In the genomic region with DNA sequence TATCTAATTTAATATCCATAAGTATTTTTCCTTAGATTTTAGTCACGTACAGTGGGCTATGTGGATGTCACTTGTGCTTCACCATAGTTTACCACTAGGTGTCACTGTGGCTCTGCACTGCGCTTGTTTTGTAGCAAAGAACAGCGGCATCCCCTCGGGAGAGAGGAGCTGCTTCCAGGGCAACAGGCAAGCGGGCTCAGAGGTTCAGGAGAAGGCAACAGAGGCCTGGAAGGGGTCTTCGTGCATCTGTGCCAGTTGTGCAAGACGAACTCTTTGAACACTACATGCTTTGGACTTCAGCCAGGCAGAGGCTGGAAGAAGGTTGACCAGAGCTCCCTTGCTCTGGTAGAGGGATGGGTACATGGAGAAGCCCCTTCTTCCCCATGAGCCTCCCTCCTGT, we compare ENCODE assay signal across 8 cellular contexts. TPM values are rescaled to one million over a fixed set of nuclear protein-coding genes. Genes with fewer than 3 reads are reported as not detected.
A peak's percentile ranks its signal among the peaks of the same experiment; 100 is the strongest.
DNase-seq lines count a peak whose midpoint lies in the region; ATAC-seq and TF ChIP-seq lines count a peak whose summit lies in the region.

No MANE protein-coding gene starts in this region.

- no peaks in the 10 kb centered on the region for H3K9me2 ChIP-seq in PC-9 (ENCODE audit: insufficient read depth)

- peak; percentile 89 for TF ChIP-seq CTCF in GM10266 (IDR thresholded peaks at IDR 0.05; ENCODE audit: control insufficient read depth, insufficient read depth, low read depth, missing control alignments)
- TF ChIP-seq CTCF in PC-9 (conservative IDR thresholded peaks at IDR 0.05), result peak; percentile 96
- TF ChIP-seq CTCF in esophagus muscularis mucosa (IDR thresholded peaks at IDR 0.05), result peak; percentile 92 to 95 (median 94)
- TF ChIP-seq CTCF in nephron (IDR thresholded peaks at IDR 0.05; ENCODE audit: unreplicated experiment in 3 of 3), result peak; percentile 90 to 96 (median 93)
- peak in 5 of 7 experiments; percentile 85 to 93 (median 92) for TF ChIP-seq CTCF in stomach (IDR thresholded peaks at IDR 0.05)

- no TSS peak for BruUV-seq in PC-9 (replicated peaks; lab: Mats Ljungman, UMichigan)

- CTCF ChIA-PET in PC-9 (lab: Charles Lee), result interaction anchor here (0.6 to 2.2 kb wide), 6 partner anchors 10 to 220 kb away, joined by 3 to 14 read pairs (median 6); a partner anchor contains a TSS

- no peak overlapping the region for H3K27ac ChIP-seq in PC-9
- H3K27ac ChIP-seq in esophagus muscularis mucosa (replicated peaks in 1 of 4), result no peak overlapping the region
- no peak overlapping the region for H3K27ac ChIP-seq in stomach

- no peak overlapping the region for H3K27ac Mint-ChIP-seq in nephron

- H3K4me1 ChIP-seq in PC-9 (replicated peaks; ENCODE audit: insufficient read depth), result no peaks in the 10 kb centered on the region
- peaks cover 0 to 12% (median 7%) of the 10 kb centered on the region in 4 donors for H3K4me1 ChIP-seq in esophagus muscularis mucosa
- peaks cover 0 to 18% (median 12%) of the 10 kb centered on the region in 4 donors for H3K4me1 ChIP-seq in stomach

- H3K9me3 Mint-ChIP-seq in nephron, result no peaks in the 10 kb centered on the region

- peaks cover 11% of the 10 kb centered on the region for H3K4me1 Mint-ChIP-seq in nephron

- no peak overlapping the region for H3K4me2 ChIP-seq in PC-9

- peaks cover 52% of the 10 kb centered on the region for H4K20me1 ChIP-seq in PC-9 (ENCODE audit: insufficient read depth)

- H3K4me3 Mint-ChIP-seq in nephron, result no peak overlapping the region

- no peak for TF ChIP-seq EP300 in esophagus muscularis mucosa (IDR thresholded peaks at IDR 0.05)
- no peak for TF ChIP-seq EP300 in stomach (IDR thresholded peaks at IDR 0.05)

- TF ChIP-seq POLR2A in esophagus muscularis mucosa (IDR thresholded peaks at IDR 0.05; ENCODE audit: low read depth) (no peak), stomach (IDR thresholded peaks at IDR 0.05) (no peak)

- peaks cover 30% of the 10 kb centered on the region for H3K36me3 Mint-ChIP-seq in nephron (ENCODE audit: low read depth)

- H3K27me3 Mint-ChIP-seq in nephron (ENCODE audit: low read depth), result peaks cover 5% of the 10 kb centered on the region

- H3K4me3 ChIP-seq in Jurkat, Clone E6-1 (ENCODE audit: low read length), result no peak overlapping the region
- H3K4me3 ChIP-seq in PC-9 (no peak overlapping the region), esophagus muscularis mucosa (no peak overlapping the region), stomach (no peak overlapping the region)

- intact Hi-C loops in PC-9 (cut with micrococcal nuclease; ENCODE audit: unreplicated experiment), result loop anchor here (1.0 to 10.0 kb wide), 3 partner anchors 54 to 419 kb away; a partner anchor contains a TSS
- intact Hi-C loops in esophagus muscularis mucosa (cut with DNase I), result loop anchor here (2.0 kb wide), 1 partner anchor 187 kb away; no protein-coding TSS in a partner anchor
- intact Hi-C loops in stomach (cut with DNase I; ENCODE audit: low total_unique reads), result loop anchor here (5.0 to 10.0 kb wide), 3 partner anchors 52 to 721 kb away; a partner anchor contains a TSS

- DNase-seq in GM10266 (ENCODE audit: extremely low spot score) (peak; percentile 77), PC-9 (peak in 1 of 2 experiments; percentile 66), activated T-cell treated with anti-CD3 and anti-CD28 coated beads for 24 hours (ENCODE audit: low read depth) (peak; percentile 63), esophagus muscularis mucosa (ENCODE audit: extremely low spot score) (no peak), stomach (peak; percentile 78)
- peak; percentile 71 for DNase-seq in Jurkat, Clone E6-1 (ENCODE audit: low read depth, low spot score)

- H3F3A ChIP-seq in PC-9 (ENCODE audit: insufficient read depth, low read depth), result peaks cover 43% of the 10 kb centered on the region

- POLR2A ChIA-PET in PC-9 (lab: Charles Lee; ENCODE audit: unreplicated experiment), result no interaction called here

- no peak overlapping the region for H2AFZ ChIP-seq in PC-9

- no peaks in the 10 kb centered on the region for H3K79me2 ChIP-seq in PC-9 (ENCODE audit: low read depth)

- WGBS in esophagus muscularis mucosa, result 2% methylated on average over 7 of the region's 7 CpGs
- WGBS in stomach, 5 donors, result 0 to 3% (median 2%) methylated on average over 7 of the region's 7 CpGs

- no peaks in the 10 kb centered on the region for H3K27me3 ChIP-seq in PC-9 (ENCODE audit: insufficient read depth, low read depth)
- H3K27me3 ChIP-seq in esophagus muscularis mucosa, result no peaks in the 10 kb centered on the region
- H3K27me3 ChIP-seq in stomach, result no peaks in the 10 kb centered on the region

- H3K36me3 ChIP-seq in PC-9 (ENCODE audit: low read depth), result peaks cover 10% of the 10 kb centered on the region; the same call in 1 of the 2 replicates
- H3K36me3 ChIP-seq in esophagus muscularis mucosa, result peaks cover 0 to 16% (median 11%) of the 10 kb centered on the region in 4 donors
- H3K36me3 ChIP-seq in stomach, result peaks cover 0 to 18% (median 15%) of the 10 kb centered on the region in 4 donors

- H3K9me3 ChIP-seq in PC-9 (ENCODE audit: insufficient read depth, low read depth) (no peaks in the 10 kb centered on the region), esophagus muscularis mucosa (no peaks in the 10 kb centered on the region), stomach (no peaks in the 10 kb centered on the region)

- ATAC-seq in HG03565 (IDR thresholded peaks at IDR 0.05; ENCODE audit: unreplicated experiment), result no peak

RNA-seq across cellular contexts. Expression of a gene that starts 20.6 kb away (rescaled TPM):
- not detected for polyA plus RNA-seq in Jurkat, Clone E6-1 (2012; ENCODE audit: insufficient read depth, insufficient read length)
- total RNA-seq in PC-9 (2021), result 61.6 and 71.6 TPM in 2 replicates
- 10 to 100 TPM in 3 of 4 donors, 1 to 10 TPM in 1; 8.8 to 17.0 (median 13.2) TPM for total RNA-seq in esophagus muscularis mucosa
- total RNA-seq in stomach, result 100 to 1,000 TPM in 2 of 5 donors, 10 to 100 TPM in 3; 26.1 to 394 (median 97.1) TPM
- 10 to 100 TPM; 10.8 to 27.4 (median 23.7) TPM for polyA plus RNA-seq in stomach

RNA-seq across cellular contexts. Expression of a gene that starts 51.4 kb away (rescaled TPM):
- 1.2 TPM for polyA plus RNA-seq in Jurkat, Clone E6-1 (2012; ENCODE audit: insufficient read depth, insufficient read length)
- total RNA-seq in PC-9 (2021) (0.76 and 1.4 TPM in 2 replicates), esophagus muscularis mucosa (1 to 10 TPM; 2.5 to 9.6 (median 4.9) TPM), stomach (100 to 1,000 TPM in 1 of 5 donors, 10 to 100 TPM in 1, 1 to 10 TPM in 3; 3.6 to 232 (median 6.8) TPM)
- polyA plus RNA-seq in stomach, result 1 to 10 TPM; 1.3 to 2.7 (median 2.6) TPM
